ENCODE assay signal across 1 cellular context in the genomic region with DNA sequence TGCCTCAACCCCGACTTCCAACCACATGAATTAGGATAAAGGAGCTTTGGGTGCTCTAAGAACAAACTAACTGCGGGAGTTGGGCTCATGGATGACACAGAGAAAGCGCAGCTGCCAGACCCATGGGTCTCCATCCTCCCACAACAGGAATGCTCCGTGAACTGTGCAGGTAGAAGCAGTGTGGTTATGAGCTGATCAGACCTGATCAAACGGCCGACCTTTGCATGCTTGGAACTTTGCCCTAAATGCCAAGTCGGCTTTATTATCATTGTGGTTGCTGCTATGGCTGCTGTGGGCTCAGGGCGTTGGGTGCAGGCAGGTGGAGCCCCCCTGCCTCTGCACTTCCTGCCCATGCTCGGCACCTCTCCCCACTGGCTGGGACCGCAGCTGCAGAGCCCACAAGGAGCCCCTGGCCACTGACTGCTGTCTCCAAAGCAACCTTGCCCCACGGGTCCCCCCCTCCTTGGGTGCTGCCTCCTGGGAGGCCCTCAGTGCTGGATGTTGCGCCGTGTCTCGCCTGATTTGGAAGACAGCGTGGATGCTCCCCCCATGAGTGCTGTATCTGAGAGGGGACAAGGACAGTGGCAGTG.
TF ChIP-seq lines count a peak whose summit lies in the region.

No MANE protein-coding gene starts in this region.

TF ChIP-seq in IMR-90, 13 proteins besides CTCF, POLR2A, EP300 and RAD21 (continued from another document):
- no peak for TF ChIP-seq BHLHE40 (IDR thresholded peaks at IDR 0.05; ENCODE audit: low read depth, low read length)
- no peak for TF ChIP-seq RFX5 (IDR thresholded peaks at IDR 0.05; ENCODE audit: low read depth, low read length)
- TF ChIP-seq CHD1 (IDR thresholded peaks at IDR 0.05; ENCODE audit: low read depth, low read length) = no peak
- TF ChIP-seq FOS (IDR thresholded peaks at IDR 0.05; ENCODE audit: low read depth, low read length) = no peak
- TF ChIP-seq, protein P1, sequence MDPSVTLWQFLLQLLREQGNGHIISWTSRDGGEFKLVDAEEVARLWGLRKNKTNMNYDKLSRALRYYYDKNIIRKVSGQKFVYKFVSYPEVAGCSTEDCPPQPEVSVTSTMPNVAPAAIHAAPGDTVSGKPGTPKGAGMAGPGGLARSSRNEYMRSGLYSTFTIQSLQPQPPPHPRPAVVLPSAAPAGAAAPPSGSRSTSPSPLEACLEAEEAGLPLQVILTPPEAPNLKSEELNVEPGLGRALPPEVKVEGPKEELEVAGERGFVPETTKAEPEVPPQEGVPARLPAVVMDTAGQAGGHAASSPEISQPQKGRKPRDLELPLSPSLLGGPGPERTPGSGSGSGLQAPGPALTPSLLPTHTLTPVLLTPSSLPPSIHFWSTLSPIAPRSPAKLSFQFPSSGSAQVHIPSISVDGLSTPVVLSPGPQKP (IDR thresholded peaks at IDR 0.05; ENCODE audit: borderline replicate concordance, low read depth, low read length) = no peak
- TF ChIP-seq SMC3 (IDR thresholded peaks at IDR 0.05; ENCODE audit: low read depth, low read length) = no peak
- no peak for TF ChIP-seq CEBPB (IDR thresholded peaks at IDR 0.05; ENCODE audit: low read depth, low read length)
- no peak for TF ChIP-seq NFE2L2 (IDR thresholded peaks at IDR 0.05; ENCODE audit: low read depth, low read length)
- no peak for TF ChIP-seq RCOR1 (IDR thresholded peaks at IDR 0.05; ENCODE audit: insufficient replicate concordance, low read length)
- no peak for TF ChIP-seq MAZ (IDR thresholded peaks at IDR 0.05; ENCODE audit: borderline replicate concordance, low read depth, low read length)
